ENCODE assay signal across 14 cellular contexts in genomic region chr20:38195521-38195920, GRCh38. TPM values are rescaled to one million over a fixed set of nuclear protein-coding genes. Genes with fewer than 3 reads are reported as not detected.
"Had no signal": no experiment of that assay in that cellular context is flagged by ENCODE, and none has a peak within 500 bp of the region (broad histone marks: within the 10 kb centered on the region; RNA-seq: fewer than 3 reads in every experiment).

No MANE protein-coding gene starts in this region.

- H3K9me3 Mint-ChIP-seq: type B pancreatic cell had no signal

- H3K27ac Mint-ChIP-seq: activated T-helper 1 cell treated with anti-CD3 and anti-CD28 coated beads, Interleukin-12 subunit alpha, Interleukin-12 subunit beta, Interleukin-2, Interleukin-4 antibody, amounts not matched to agents 30 ng/mL and 10 ng/mL and 1 ng/mL, durations not matched to agents 14 hours and 24 hours and 36 hours; progenitor cell of endocrine pancreas; T-helper 1 cell treated with Interleukin-12 subunit alpha and Interleukin-12 subunit beta and Interleukin-4 antibody, amounts not matched to agents 30 μg/mL and 1 μg/mL, for 36 hours; type B pancreatic cell had no signal

- H3K4me3 ChIP-seq: adrenal gland, heart right ventricle had no signal

- H3K36me3 Mint-ChIP-seq: type B pancreatic cell had no signal

- H3K36me3 ChIP-seq: adrenal gland, heart right ventricle had no signal

- H3K4me3 Mint-ChIP-seq: activated T-helper 1 cell treated with anti-CD3 and anti-CD28 coated beads, Interleukin-12 subunit alpha, Interleukin-12 subunit beta, Interleukin-2, Interleukin-4 antibody, amounts not matched to agents 30 ng/mL and 10 ng/mL and 1 ng/mL, durations not matched to agents 14 hours and 24 hours and 36 hours; T-helper 1 cell treated with Interleukin-12 subunit alpha and Interleukin-12 subunit beta and Interleukin-4 antibody, amounts not matched to agents 30 μg/mL and 1 μg/mL, for 36 hours; type B pancreatic cell had no signal

- DNase-seq: activated CD4-positive, alpha-beta T cell treated with anti-CD3 and anti-CD28 coated beads for 48 hours; activated naive CD4-positive, alpha-beta T cell treated with anti-CD3 and anti-CD28 coated beads, Interleukin-2, amount 50 U/mL, for 16 hours; foreskin melanocyte; heart right ventricle; midbrain; occipital lobe; stimulated activated CD4-positive, alpha-beta T cell treated with anti-CD3 and anti-CD28 coated beads, Interleukin-2, amount 100 ng/mL, for 24 hours; stimulated activated naive CD4-positive, alpha-beta T cell; substantia nigra had no signal

- H3K9me3 ChIP-seq: adrenal gland, heart right ventricle had no signal

- H3K27me3 ChIP-seq: adrenal gland, heart right ventricle had no signal

- H3K27me3 Mint-ChIP-seq: type B pancreatic cell had no signal

RNA-seq across cellular contexts. Expression of gene TGM2, which starts 30.5 kb away (rescaled TPM):
- total RNA-seq: activated T-helper 1 cell treated with anti-CD3 and anti-CD28 coated beads, Interleukin-12 subunit alpha, Interleukin-12 subunit beta, Interleukin-2, Interleukin-4 antibody, amounts not matched to agents 30 ng/mL and 10 ng/mL and 1 ng/mL, durations not matched to agents 14 hours and 24 hours and 36 hours had no signal
